In genomic region chr9:126650830-126651341, GRCh38 we compare ENCODE assay signal across 1 cellular context.
TF ChIP-seq lines count a peak whose summit lies in the region.

No MANE protein-coding gene starts in this region.

TF ChIP-seq in HEK293, 187 proteins besides CTCF, POLR2A, EP300 and RAD21 (continues in another document):
- TF ChIP-seq ZFP69B (tag by site-specific recombination; IDR thresholded peaks at IDR 0.05) (peak; percentile 50; the same call in 1 of the 2 replicates), ZNF335 (tag by site-specific recombination; conservative IDR thresholded peaks at IDR 0.05) (0 out of 2 replicates have a peak, but pooled peaks have one; percentile 27), ZNF223 (tag by site-specific recombination; IDR thresholded peaks at IDR 0.05) (no peak), ZNF747 (tag by site-specific recombination; IDR thresholded peaks at IDR 0.05) (no peak), BCL11A (tag by site-specific recombination; IDR thresholded peaks at IDR 0.05; ENCODE audit: low read depth) (peak; percentile 64; the same call in 1 of the 2 replicates), ZNF501 (tag by site-specific recombination; IDR thresholded peaks at IDR 0.05) (no peak), HOXD13 (CRISPR knock-in tag; IDR thresholded peaks at IDR 0.05; ENCODE audit: borderline replicate concordance) (no peak), SP7 (tag by site-specific recombination; IDR thresholded peaks at IDR 0.05) (peak; percentile 99), KLF1 (tag by site-specific recombination; IDR thresholded peaks at IDR 0.05) (0 out of 2 replicates have a peak, but pooled peaks have one; percentile 9), ZNF18 (tag by site-specific recombination; IDR thresholded peaks at IDR 0.05) (no peak), ZNF157 (tag by site-specific recombination; IDR thresholded peaks at IDR 0.05) (no peak), ZNF596 (tag by site-specific recombination; IDR thresholded peaks at IDR 0.05) (peak; percentile 88), GLIS1 (tag by site-specific recombination; IDR thresholded peaks at IDR 0.05) (peak; percentile 54), ZNF2 (tag by site-specific recombination; IDR thresholded peaks at IDR 0.05) (peak; percentile 41; the same call in 1 of the 2 replicates), PRDM1 (tag by site-specific recombination; IDR thresholded peaks at IDR 0.05) (no peak), PRDM4 (tag by site-specific recombination; IDR thresholded peaks at IDR 0.05) (peak; percentile 94), ZNF398 (tag by site-specific recombination; IDR thresholded peaks at IDR 0.05) (peak; percentile 99), ZNF362 (tag by site-specific recombination; IDR thresholded peaks at IDR 0.05) (no peak), KLF7 (tag by site-specific recombination; IDR thresholded peaks at IDR 0.05; ENCODE audit: borderline replicate concordance) (no peak), ZNF394 (tag by site-specific recombination; IDR thresholded peaks at IDR 0.05; ENCODE audit: borderline replicate concordance) (peak; percentile 37; the same call in 1 of the 2 replicates), ZNF354C (tag by site-specific recombination; IDR thresholded peaks at IDR 0.05; ENCODE audit: borderline replicate concordance, low read depth) (no peak), GLI2 (tag by site-specific recombination; IDR thresholded peaks at IDR 0.05; ENCODE audit: borderline replicate concordance, low read depth) (peak; percentile 62; the same call in 1 of the 2 replicates), ZNF433 (tag by site-specific recombination; IDR thresholded peaks at IDR 0.05; ENCODE audit: low read depth) (no peak), ZXDB (tag by site-specific recombination; IDR thresholded peaks at IDR 0.05) (peak; percentile 73; the same call in 1 of the 2 replicates), ZNF423 (tag by site-specific recombination; IDR thresholded peaks at IDR 0.05) (peak; percentile 45; the same call in 1 of the 2 replicates), ZNF624 (tag by site-specific recombination; IDR thresholded peaks at IDR 0.05) (no peak), INSM2 (tag by site-specific recombination; IDR thresholded peaks at IDR 0.05) (peak; percentile 61), KLF8 (tag by site-specific recombination; IDR thresholded peaks at IDR 0.05) (no peak; the same call in 1 of the 2 replicates), EGR2 (tag by site-specific recombination; IDR thresholded peaks at IDR 0.05; ENCODE audit: low read depth) (peak; percentile 36; the same call in 1 of the 2 replicates), SCRT2 (tag by site-specific recombination; IDR thresholded peaks at IDR 0.05) (no peak), FEZF1 (tag by site-specific recombination; IDR thresholded peaks at IDR 0.05) (peak; percentile 85), IKZF3 (tag by site-specific recombination; IDR thresholded peaks at IDR 0.05) (peak; percentile 75), ZNF266 (tag by site-specific recombination; IDR thresholded peaks at IDR 0.05; ENCODE audit: low read depth) (no peak), PRDM6 (tag by site-specific recombination; IDR thresholded peaks at IDR 0.05) (peak; percentile 89), ZNF169 (tag by site-specific recombination; IDR thresholded peaks at IDR 0.05) (no peak), ZNF629 (tag by site-specific recombination; IDR thresholded peaks at IDR 0.05) (peak; percentile 77)
- TF ChIP-seq, protein P1, sequence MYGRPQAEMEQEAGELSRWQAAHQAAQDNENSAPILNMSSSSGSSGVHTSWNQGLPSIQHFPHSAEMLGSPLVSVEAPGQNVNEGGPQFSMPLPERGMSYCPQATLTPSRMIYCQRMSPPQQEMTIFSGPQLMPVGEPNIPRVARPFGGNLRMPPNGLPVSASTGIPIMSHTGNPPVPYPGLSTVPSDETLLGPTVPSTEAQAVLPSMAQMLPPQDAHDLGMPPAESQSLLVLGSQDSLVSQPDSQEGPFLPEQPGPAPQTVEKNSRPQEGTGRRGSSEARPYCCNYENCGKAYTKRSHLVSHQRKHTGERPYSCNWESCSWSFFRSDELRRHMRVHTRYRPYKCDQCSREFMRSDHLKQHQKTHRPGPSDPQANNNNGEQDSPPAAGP (tag by site-specific recombination; IDR thresholded peaks at IDR 0.05), result peak; percentile 94
- TF ChIP-seq, protein P2, sequence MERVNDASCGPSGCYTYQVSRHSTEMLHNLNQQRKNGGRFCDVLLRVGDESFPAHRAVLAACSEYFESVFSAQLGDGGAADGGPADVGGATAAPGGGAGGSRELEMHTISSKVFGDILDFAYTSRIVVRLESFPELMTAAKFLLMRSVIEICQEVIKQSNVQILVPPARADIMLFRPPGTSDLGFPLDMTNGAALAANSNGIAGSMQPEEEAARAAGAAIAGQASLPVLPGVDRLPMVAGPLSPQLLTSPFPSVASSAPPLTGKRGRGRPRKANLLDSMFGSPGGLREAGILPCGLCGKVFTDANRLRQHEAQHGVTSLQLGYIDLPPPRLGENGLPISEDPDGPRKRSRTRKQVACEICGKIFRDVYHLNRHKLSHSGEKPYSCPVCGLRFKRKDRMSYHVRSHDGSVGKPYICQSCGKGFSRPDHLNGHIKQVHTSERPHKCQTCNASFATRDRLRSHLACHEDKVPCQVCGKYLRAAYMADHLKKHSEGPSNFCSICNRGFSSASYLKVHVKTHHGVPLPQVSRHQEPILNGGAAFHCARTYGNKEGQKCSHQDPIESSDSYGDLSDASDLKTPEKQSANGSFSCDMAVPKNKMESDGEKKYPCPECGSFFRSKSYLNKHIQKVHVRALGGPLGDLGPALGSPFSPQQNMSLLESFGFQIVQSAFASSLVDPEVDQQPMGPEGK (tag by site-specific recombination; IDR thresholded peaks at IDR 0.05), result peak; percentile 70; the same call in 1 of the 2 replicates
- TF ChIP-seq, protein P3, sequence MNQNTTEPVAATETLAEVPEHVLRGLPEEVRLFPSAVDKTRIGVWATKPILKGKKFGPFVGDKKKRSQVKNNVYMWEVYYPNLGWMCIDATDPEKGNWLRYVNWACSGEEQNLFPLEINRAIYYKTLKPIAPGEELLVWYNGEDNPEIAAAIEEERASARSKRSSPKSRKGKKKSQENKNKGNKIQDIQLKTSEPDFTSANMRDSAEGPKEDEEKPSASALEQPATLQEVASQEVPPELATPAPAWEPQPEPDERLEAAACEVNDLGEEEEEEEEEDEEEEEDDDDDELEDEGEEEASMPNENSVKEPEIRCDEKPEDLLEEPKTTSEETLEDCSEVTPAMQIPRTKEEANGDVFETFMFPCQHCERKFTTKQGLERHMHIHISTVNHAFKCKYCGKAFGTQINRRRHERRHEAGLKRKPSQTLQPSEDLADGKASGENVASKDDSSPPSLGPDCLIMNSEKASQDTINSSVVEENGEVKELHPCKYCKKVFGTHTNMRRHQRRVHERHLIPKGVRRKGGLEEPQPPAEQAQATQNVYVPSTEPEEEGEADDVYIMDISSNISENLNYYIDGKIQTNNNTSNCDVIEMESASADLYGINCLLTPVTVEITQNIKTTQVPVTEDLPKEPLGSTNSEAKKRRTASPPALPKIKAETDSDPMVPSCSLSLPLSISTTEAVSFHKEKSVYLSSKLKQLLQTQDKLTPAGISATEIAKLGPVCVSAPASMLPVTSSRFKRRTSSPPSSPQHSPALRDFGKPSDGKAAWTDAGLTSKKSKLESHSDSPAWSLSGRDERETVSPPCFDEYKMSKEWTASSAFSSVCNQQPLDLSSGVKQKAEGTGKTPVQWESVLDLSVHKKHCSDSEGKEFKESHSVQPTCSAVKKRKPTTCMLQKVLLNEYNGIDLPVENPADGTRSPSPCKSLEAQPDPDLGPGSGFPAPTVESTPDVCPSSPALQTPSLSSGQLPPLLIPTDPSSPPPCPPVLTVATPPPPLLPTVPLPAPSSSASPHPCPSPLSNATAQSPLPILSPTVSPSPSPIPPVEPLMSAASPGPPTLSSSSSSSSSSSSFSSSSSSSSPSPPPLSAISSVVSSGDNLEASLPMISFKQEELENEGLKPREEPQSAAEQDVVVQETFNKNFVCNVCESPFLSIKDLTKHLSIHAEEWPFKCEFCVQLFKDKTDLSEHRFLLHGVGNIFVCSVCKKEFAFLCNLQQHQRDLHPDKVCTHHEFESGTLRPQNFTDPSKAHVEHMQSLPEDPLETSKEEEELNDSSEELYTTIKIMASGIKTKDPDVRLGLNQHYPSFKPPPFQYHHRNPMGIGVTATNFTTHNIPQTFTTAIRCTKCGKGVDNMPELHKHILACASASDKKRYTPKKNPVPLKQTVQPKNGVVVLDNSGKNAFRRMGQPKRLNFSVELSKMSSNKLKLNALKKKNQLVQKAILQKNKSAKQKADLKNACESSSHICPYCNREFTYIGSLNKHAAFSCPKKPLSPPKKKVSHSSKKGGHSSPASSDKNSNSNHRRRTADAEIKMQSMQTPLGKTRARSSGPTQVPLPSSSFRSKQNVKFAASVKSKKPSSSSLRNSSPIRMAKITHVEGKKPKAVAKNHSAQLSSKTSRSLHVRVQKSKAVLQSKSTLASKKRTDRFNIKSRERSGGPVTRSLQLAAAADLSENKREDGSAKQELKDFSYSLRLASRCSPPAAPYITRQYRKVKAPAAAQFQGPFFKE (tag by site-specific recombination; IDR thresholded peaks at IDR 0.05; ENCODE audit: borderline replicate concordance), result no peak
